ENCODE assay signal across 16 cellular contexts in genomic region chr17:79871131-79871530, GRCh38. TPM values are rescaled to one million over a fixed set of nuclear protein-coding genes. Genes with fewer than 3 reads are reported as not detected.
DNase-seq lines count a peak whose midpoint lies in the region; ATAC-seq and TF ChIP-seq lines count a peak whose summit lies in the region.
"Had no signal": no experiment of that assay in that cellular context is flagged by ENCODE, and none has a peak within 500 bp of the region (broad histone marks: within the 10 kb centered on the region; RNA-seq: fewer than 3 reads in every experiment).

No MANE protein-coding gene starts in this region.

- H3K79me1 ChIP-seq in mesenchymal stem cell (replicated peaks; ENCODE audit: low read length, poor library complexity, severe bottlenecking), result no peaks in the 10 kb centered on the region

- no peak overlapping the region for H3K9ac ChIP-seq in mesenchymal stem cell (ENCODE audit: low read length)
- H3K9ac ChIP-seq: BLaER1 treated with 17β-estradiol and CSF1 and Interleukin-3, amounts not matched to agents 10 nM and 100 nM had no signal

- H3K18ac ChIP-seq in mesenchymal stem cell (ENCODE audit: low read depth in 1 of 2, low read length in 2 of 2), result no peak overlapping the region

- no peaks in the 10 kb centered on the region for H3K27me3 ChIP-seq in lower lobe of right lung (ENCODE audit: low read depth)
- H3K27me3 ChIP-seq in upper lobe of right lung, result peaks cover 7% of the 10 kb centered on the region
- H3K27me3 ChIP-seq in BE2C, result no peaks in the 10 kb centered on the region
- peaks cover 9 to 49% of the 10 kb centered on the region in 2 experiments for H3K27me3 ChIP-seq in mesenchymal stem cell (ENCODE audit: control insufficient read depth in 1 of 2, insufficient read depth in 1 of 2, low read length in 2 of 2)
- H3K27me3 ChIP-seq: BLaER1 treated with 17β-estradiol and CSF1 and Interleukin-3, amounts not matched to agents 10 nM and 100 nM had no signal

- H2BK15ac ChIP-seq in mesenchymal stem cell (ENCODE audit: low read depth, poor library complexity, severe bottlenecking), result no peak overlapping the region

- intact Hi-C loops in Right ventricle myocardium superior (cut with DNase I), result no loop called here
- intact Hi-C loops in cardiac septum (cut with DNase I), result no loop called here
- intact Hi-C loops in lower lobe of right lung (cut with DNase I), result no loop called here
- intact Hi-C loops in upper lobe of right lung (cut with DNase I), result no loop called here

- no peak overlapping the region for H4K91ac ChIP-seq in mesenchymal stem cell (ENCODE audit: low read length)

- no peak overlapping the region for H2BK12ac ChIP-seq in mesenchymal stem cell (ENCODE audit: low read length in 2 of 2)

- ATAC-seq in Right ventricle myocardium superior (ENCODE audit: poor library complexity), result no peak
- peak; percentile 9 for ATAC-seq in esophagus mucosa
- no peak for ATAC-seq in lower lobe of right lung
- ATAC-seq in upper lobe of right lung, result no peak
- ATAC-seq: CD8-positive, alpha-beta T cell had no signal

- 97% methylated on average over 17 of the region's 18 CpGs for WGBS in mesenchymal stem cell

- H3K4me3 ChIP-seq in lower lobe of right lung (no peak overlapping the region), upper lobe of right lung (no peak overlapping the region), BE2C (ENCODE audit: low read depth, low read length) (no peak overlapping the region), mesenchymal stem cell (ENCODE audit: insufficient read depth in 1 of 2, low read depth in 1 of 2, low read length in 2 of 2) (no peak overlapping the region)
- H3K4me3 ChIP-seq: BLaER1 treated with 17β-estradiol and CSF1 and Interleukin-3, amounts not matched to agents 10 nM and 100 nM; HAP-1 had no signal

- no peak overlapping the region for H3K23ac ChIP-seq in mesenchymal stem cell (ENCODE audit: low read length in 2 of 2)

- no peak overlapping the region for H4K8ac ChIP-seq in mesenchymal stem cell (ENCODE audit: low read length)

- H2AK5ac ChIP-seq in mesenchymal stem cell (ENCODE audit: low read length, severe bottlenecking), result no peak overlapping the region

- TF ChIP-seq CTCF in lower lobe of right lung (IDR thresholded peaks at IDR 0.05) (no peak), upper lobe of right lung (IDR thresholded peaks at IDR 0.05) (no peak), BE2C (IDR thresholded peaks at IDR 0.05; ENCODE audit: low read depth, low read length) (no peak)

- H3K27ac ChIP-seq in lower lobe of right lung (no peak overlapping the region), upper lobe of right lung (no peak overlapping the region), mesenchymal stem cell (ENCODE audit: low read length, poor library complexity, severe bottlenecking) (no peak overlapping the region)
- H3K27ac ChIP-seq: BLaER1 treated with 17β-estradiol and CSF1 and Interleukin-3, amounts not matched to agents 10 nM and 100 nM; HL-60 had no signal

- no peak overlapping the region for H2BK5ac ChIP-seq in mesenchymal stem cell (ENCODE audit: low read depth, low read length, poor library complexity, severe bottlenecking)

- H3K36me3 ChIP-seq in lower lobe of right lung (no peaks in the 10 kb centered on the region), upper lobe of right lung (no peaks in the 10 kb centered on the region), BE2C (no peaks in the 10 kb centered on the region), mesenchymal stem cell (ENCODE audit: control insufficient read depth in 1 of 2, insufficient read depth in 2 of 2, low read depth in 1 of 2, low read length in 2 of 2) (no peaks in the 10 kb centered on the region)
- H3K36me3 ChIP-seq: BLaER1 treated with 17β-estradiol and CSF1 and Interleukin-3, amounts not matched to agents 10 nM and 100 nM; HAP-1 had no signal

- no peak overlapping the region for H2BK120ac ChIP-seq in mesenchymal stem cell (ENCODE audit: low read depth, low read length)

- H3K14ac ChIP-seq in mesenchymal stem cell (ENCODE audit: low read length in 2 of 2), result peak overlapping the region in 1 of 2 experiments; percentile 79

- no peak overlapping the region for H3K4ac ChIP-seq in mesenchymal stem cell (ENCODE audit: low read depth in 1 of 2, low read length in 2 of 2)

- H3K4me1 ChIP-seq in lower lobe of right lung (no peaks in the 10 kb centered on the region), upper lobe of right lung (no peaks in the 10 kb centered on the region), BE2C (no peaks in the 10 kb centered on the region), mesenchymal stem cell (ENCODE audit: control insufficient read depth, insufficient read depth, low read depth, low read length) (peaks cover 3% of the 10 kb centered on the region)

- H3K4me2 ChIP-seq in mesenchymal stem cell (ENCODE audit: low read length, poor library complexity, severe bottlenecking), result no peak overlapping the region
- H3K4me2 ChIP-seq: BLaER1 treated with 17β-estradiol and CSF1 and Interleukin-3, amounts not matched to agents 10 nM and 100 nM had no signal

- DNase-seq in Right ventricle myocardium superior (peak; percentile 43), cardiac septum (ENCODE audit: low spot score) (no peak), lower lobe of right lung (peak; percentile 34), upper lobe of right lung (peak; percentile 61), BE2C (no peak), inferior parietal cortex (ENCODE audit: extremely low spot score) (no peak), mesenchymal stem cell (no peak)
- DNase-seq: 8988T; Calu3; CD8-positive, alpha-beta T cell; DMS79 treated with DMSO at 0.1 percent for 48 hours; GF-D8 had no signal

- H3K9me3 ChIP-seq in lower lobe of right lung (no peaks in the 10 kb centered on the region), upper lobe of right lung (no peaks in the 10 kb centered on the region), BE2C (no peaks in the 10 kb centered on the region), mesenchymal stem cell (ENCODE audit: control insufficient read depth, low read length) (no peaks in the 10 kb centered on the region)
- H3K9me3 ChIP-seq: BLaER1 treated with 17β-estradiol and CSF1 and Interleukin-3, amounts not matched to agents 10 nM and 100 nM; HAP-1 had no signal

- H2AFZ ChIP-seq in mesenchymal stem cell (ENCODE audit: low read depth, low read length), result no peak overlapping the region

RNA-seq across cellular contexts. Expression of gene CBX4, which starts 31.9 kb away (rescaled TPM):
- total RNA-seq in Right ventricle myocardium superior (25.6 TPM), cardiac septum (23.8 TPM), esophagus mucosa (25.2 TPM), lower lobe of right lung (20.6 TPM), upper lobe of right lung (20.2 TPM)
- polyA plus RNA-seq in BE2C (2012; ENCODE audit: insufficient read depth, insufficient read length, low read depth), result 226 TPM
- 21.6 TPM for polyA plus RNA-seq in mesenchymal stem cell (2013, experiment 1 of 2)
- 21.8 TPM for polyA plus RNA-seq in mesenchymal stem cell (2013, experiment 2 of 2)

Comparison
In these comparisons a context has a peak if more than half of its experiments do, and no peak if none do; other contexts are left out.
1. DNase-seq: peak in Right ventricle myocardium superior (single experiment), lower lobe of right lung (single experiment) and upper lobe of right lung (single experiment); none in cardiac septum (single experiment), BE2C (single experiment), inferior parietal cortex (single experiment) and mesenchymal stem cell (single experiment).